20 cellular contexts compared by ENCODE assay signal in the genomic region with DNA sequence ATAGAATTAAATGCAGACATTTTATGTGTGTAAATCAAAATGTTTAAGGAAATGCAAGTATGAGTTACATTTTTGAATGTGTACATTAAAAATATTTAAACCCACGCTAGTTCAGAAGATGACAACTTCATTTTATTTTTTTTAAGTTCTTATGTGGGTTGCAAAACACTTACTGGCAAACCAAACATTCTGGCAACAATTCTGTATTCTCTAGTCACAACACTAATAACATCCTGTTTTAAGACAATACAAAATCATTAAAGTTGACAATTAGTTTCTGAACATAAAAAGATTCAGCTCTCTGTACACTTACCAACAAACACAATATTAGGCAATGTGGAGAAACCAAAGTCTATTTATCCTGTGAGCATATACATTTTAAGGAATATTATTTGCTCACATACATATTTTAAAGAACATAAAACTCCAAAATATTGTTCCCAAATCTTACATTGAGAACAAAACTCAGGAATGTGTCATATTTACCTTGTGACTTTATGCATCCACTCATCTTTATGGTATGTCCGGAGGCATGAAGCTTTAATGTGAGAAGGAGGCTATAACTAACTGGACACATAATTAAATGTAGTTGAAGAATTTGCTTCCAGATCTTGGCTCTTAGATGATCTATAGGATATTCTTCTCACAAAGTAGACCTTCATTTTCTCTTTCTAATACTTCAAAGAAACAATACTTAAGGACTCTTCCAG.
"Had no signal": no experiment of that assay in that cellular context is flagged by ENCODE, and none has a peak within 500 bp of the region (broad histone marks: within the 10 kb centered on the region; RNA-seq: fewer than 3 reads in every experiment).

No MANE protein-coding gene starts in this region.

- DNase-seq: activated CD4-positive, alpha-beta T cell treated with anti-CD3 and anti-CD28 coated beads, Interleukin-2, amount 10 ng/mL, durations not matched to agents 24 days and 14 days; activated CD8-positive, alpha-beta memory T cell treated with anti-CD3 and anti-CD28 coated beads, Interleukin-2, amount 50 U/mL, for 4 hours; activated CD8-positive, alpha-beta T cell treated with anti-CD3 and anti-CD28 coated beads, Interleukin-2, amount 10 ng/mL, durations not matched to agents 7 days and 5 days; activated effector memory CD4-positive, alpha-beta T cell treated with anti-CD3 and anti-CD28 coated beads, Interleukin-2, amount 50 U/mL, for 16 hours; activated T-cell treated with anti-CD3 and anti-CD28 coated beads, Interleukin-2, amount 50 U/mL, for 48 hours; adrenal gland; central memory CD4-positive, alpha-beta T cell; esophagus squamous epithelium; heart right ventricle; kidney glomerular epithelial cell; left ventricle myocardium superior; occipital lobe; retina; stimulated activated naive CD8-positive, alpha-beta T cell treated with anti-CD3 and anti-CD28 coated beads, Interleukin-15, amount 100 ng/mL, for 72 hours; T-cell; transverse colon; uterus had no signal

- H3K36me3 Mint-ChIP-seq: activated naive CD4-positive, alpha-beta T cell treated with anti-CD3 and anti-CD28 coated beads, Interleukin-2, amount 50 U/mL, for 24 hours; T-cell had no signal

- ATAC-seq: activated CD8-positive, alpha-beta T cell treated with anti-CD3 and anti-CD28 coated beads, Interleukin-2, amount 10 ng/mL, durations not matched to agents 7 days and 5 days; heart right ventricle; left ventricle myocardium superior; stimulated activated naive CD8-positive, alpha-beta T cell treated with anti-CD3 and anti-CD28 coated beads, Interleukin-15, amount 100 ng/mL, for 72 hours; T-cell had no signal

- H3K4me3 ChIP-seq: adrenal gland, coronary artery, esophagus squamous epithelium, heart right ventricle, suprapubic skin, transverse colon, uterus had no signal

- H3K4me1 ChIP-seq: adrenal gland, esophagus squamous epithelium, suprapubic skin, transverse colon, uterus had no signal

- H3K9me3 ChIP-seq: adrenal gland, esophagus squamous epithelium, heart right ventricle, suprapubic skin, transverse colon, uterus had no signal

- H3K36me3 ChIP-seq: adrenal gland, esophagus squamous epithelium, heart right ventricle, suprapubic skin, transverse colon, uterus had no signal

- H3K27me3 Mint-ChIP-seq: activated CD4-positive, alpha-beta T cell treated with anti-CD3 and anti-CD28 coated beads, Interleukin-2, amount 10 ng/mL, durations not matched to agents 24 days and 14 days; activated naive CD4-positive, alpha-beta T cell treated with anti-CD3 and anti-CD28 coated beads, Interleukin-2, amount 50 U/mL, for 24 hours; stimulated activated naive CD8-positive, alpha-beta T cell treated with anti-CD3 and anti-CD28 coated beads, Interleukin-15, amount 100 ng/mL, for 72 hours; T-cell had no signal

- H3K27ac ChIP-seq: adrenal gland, coronary artery, esophagus squamous epithelium, heart right ventricle, suprapubic skin, transverse colon, uterus had no signal

- H3K27ac Mint-ChIP-seq: activated CD4-positive, alpha-beta T cell treated with anti-CD3 and anti-CD28 coated beads, Interleukin-2, amount 10 ng/mL, durations not matched to agents 24 days and 14 days; activated CD8-positive, alpha-beta T cell treated with anti-CD3 and anti-CD28 coated beads, Interleukin-2, amount 10 ng/mL, durations not matched to agents 7 days and 5 days; activated naive CD4-positive, alpha-beta T cell treated with anti-CD3 and anti-CD28 coated beads, Interleukin-2, amount 50 U/mL, for 24 hours; stimulated activated naive CD8-positive, alpha-beta T cell treated with anti-CD3 and anti-CD28 coated beads, Interleukin-15, amount 100 ng/mL, for 72 hours; T-cell had no signal

- H3K27me3 ChIP-seq: adrenal gland, esophagus squamous epithelium, heart right ventricle, suprapubic skin, transverse colon, uterus had no signal

- H3K4me1 Mint-ChIP-seq: activated CD4-positive, alpha-beta T cell treated with anti-CD3 and anti-CD28 coated beads, Interleukin-2, amount 10 ng/mL, durations not matched to agents 24 days and 14 days; activated naive CD4-positive, alpha-beta T cell treated with anti-CD3 and anti-CD28 coated beads, Interleukin-2, amount 50 U/mL, for 24 hours; stimulated activated naive CD8-positive, alpha-beta T cell treated with anti-CD3 and anti-CD28 coated beads, Interleukin-15, amount 100 ng/mL, for 72 hours; T-cell had no signal

- H3K4me3 Mint-ChIP-seq: activated CD4-positive, alpha-beta T cell treated with anti-CD3 and anti-CD28 coated beads, Interleukin-2, amount 10 ng/mL, durations not matched to agents 24 days and 14 days; activated CD8-positive, alpha-beta T cell treated with anti-CD3 and anti-CD28 coated beads, Interleukin-2, amount 10 ng/mL, durations not matched to agents 7 days and 5 days; activated naive CD4-positive, alpha-beta T cell treated with anti-CD3 and anti-CD28 coated beads, Interleukin-2, amount 50 U/mL, for 24 hours; stimulated activated naive CD8-positive, alpha-beta T cell treated with anti-CD3 and anti-CD28 coated beads, Interleukin-15, amount 100 ng/mL, for 72 hours; T-cell had no signal
